Comparison of ENCODE assay signal across 19 cellular contexts in the genomic region with DNA sequence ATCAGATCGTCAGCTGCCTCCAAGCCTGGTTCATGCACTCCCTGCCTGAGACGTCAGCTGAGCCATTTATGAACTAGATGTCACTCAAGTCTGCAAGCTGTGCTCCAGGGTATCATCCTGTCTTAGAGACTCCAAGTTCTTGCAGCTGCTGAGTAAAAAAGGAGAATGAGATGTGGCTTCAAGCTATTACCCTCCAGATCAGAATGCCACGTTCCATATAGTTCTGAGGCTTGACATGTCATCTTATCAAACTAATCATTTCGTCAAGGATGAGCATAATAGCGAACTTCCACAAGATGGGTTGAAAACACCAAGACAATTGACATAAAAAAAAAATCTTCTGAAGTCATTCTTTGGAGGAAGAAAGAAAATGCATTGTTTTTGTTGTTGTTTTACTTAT.
A peak's percentile ranks its signal among the peaks of the same experiment; 100 is the strongest.
DNase-seq lines count a peak whose midpoint lies in the region; ATAC-seq and TF ChIP-seq lines count a peak whose summit lies in the region.
"Had no signal": no experiment of that assay in that cellular context is flagged by ENCODE, and none has a peak within 500 bp of the region (broad histone marks: within the 10 kb centered on the region; RNA-seq: fewer than 3 reads in every experiment).

No MANE protein-coding gene starts in this region.

- H3K4ac ChIP-seq in IMR-90 (ENCODE audit: low read depth, low read length), result peak overlapping the region; percentile 64; the same call in 1 of the 2 replicates

- peak; percentile 95 for TF ChIP-seq EP300 in neural cell (conservative IDR thresholded peaks at IDR 0.05; ENCODE audit: poor library complexity, severe bottlenecking)

- H3K14ac ChIP-seq in IMR-90 (replicated peaks; ENCODE audit: low read depth, low read length), result no peak overlapping the region

- DNase-seq in NCI-H524 (lab: John Stamatoyannopoulos, UW) (peak; percentile 33 to 84), NCI-H524 treated with DMSO at 0.1 percent for 48 hours (lab: John Stamatoyannopoulos, UW) (no peak), BE2C (peak; percentile 18), IMR-90 (no peak), aorta (no peak), NCI-H1930 (lab: John Stamatoyannopoulos, UW) (no peak)
- DNase-seq: CD8-positive, alpha-beta memory T cell; DMS79 treated with DMSO at 0.1 percent for 48 hours; GOT3; NCI-H1048; NCI-H187 treated with DMSO at 0.1 percent for 48 hours; NCI-H226; NCI-H510A; SK-N-SH; SW 1271 had no signal

- H3K56ac ChIP-seq in IMR-90 (ENCODE audit: extremely low read depth, insufficient read depth, low read length), result no peak overlapping the region

- H3K9me1 ChIP-seq in IMR-90 (ENCODE audit: insufficient read depth, low read length), result no peaks in the 10 kb centered on the region

- H3K36me3 ChIP-seq in BE2C (no peaks in the 10 kb centered on the region), IMR-90 (ENCODE audit: control insufficient read depth, insufficient read depth, low read length) (no peaks in the 10 kb centered on the region), neural cell (ENCODE audit: insufficient read depth, low read length) (no peaks in the 10 kb centered on the region), aorta (ENCODE audit: control insufficient read depth in 1 of 2, insufficient read depth in 2 of 2, low read length in 1 of 2) (no peaks in the 10 kb centered on the region)

- peak overlapping the region; percentile 68; the same call in 1 of the 2 replicates for H4K91ac ChIP-seq in IMR-90 (ENCODE audit: insufficient read depth, low read depth, low read length)

- no peak overlapping the region for H2BK5ac ChIP-seq in IMR-90 (ENCODE audit: low read depth, low read length, poor library complexity, severe bottlenecking)

- no peak overlapping the region for H3K9ac ChIP-seq in IMR-90 (ENCODE audit: low read depth, low read length)
- H3K9ac ChIP-seq in neural cell (ENCODE audit: low read length), result no peak overlapping the region
- H3K9ac ChIP-seq: SK-N-SH had no signal

- H3K27me3 ChIP-seq in BE2C, result no peaks in the 10 kb centered on the region
- no peaks in the 10 kb centered on the region for H3K27me3 ChIP-seq in IMR-90 (ENCODE audit: control insufficient read depth, insufficient read depth, low read length)
- no peaks in the 10 kb centered on the region for H3K27me3 ChIP-seq in neural cell (ENCODE audit: insufficient read depth, low read depth, low read length)
- no peaks in the 10 kb centered on the region for H3K27me3 ChIP-seq in aorta (ENCODE audit: control insufficient read depth in 1 of 2, insufficient read depth in 2 of 2, low read length in 1 of 2)

- TF ChIP-seq CTCF in BE2C (IDR thresholded peaks at IDR 0.05; ENCODE audit: low read depth, low read length) (no peak), IMR-90 (conservative IDR thresholded peaks at IDR 0.05; ENCODE audit: low read depth, low read length) (no peak), neural cell (IDR thresholded peaks at IDR 0.05; ENCODE audit: poor library complexity, severe bottlenecking) (no peak)

- H3K79me1 ChIP-seq in IMR-90 (ENCODE audit: low read depth in 1 of 2, low read length in 2 of 2), result no peaks in the 10 kb centered on the region

- ATAC-seq in IMR-90 (ENCODE audit: low read depth), result no peak
- no peak for ATAC-seq in aorta (ENCODE audit: low FRiP score)
- ATAC-seq: A549 had no signal

- peaks cover 18% of the 10 kb centered on the region for H3K4me1 ChIP-seq in BE2C
- peaks cover 2% of the 10 kb centered on the region; the same call in 1 of the 2 replicates for H3K4me1 ChIP-seq in IMR-90 (ENCODE audit: control insufficient read depth, insufficient read depth, low read length)
- H3K4me1 ChIP-seq in aorta (ENCODE audit: control insufficient read depth in 1 of 2, insufficient read depth in 2 of 2, low read length in 2 of 2), result no peaks in the 10 kb centered on the region
- H3K4me1 ChIP-seq: A549 had no signal

- TF ChIP-seq RAD21 in IMR-90 (IDR thresholded peaks at IDR 0.05; ENCODE audit: low read length) (no peak), neural cell (conservative IDR thresholded peaks at IDR 0.05) (peak; percentile 30)

- H2AFZ ChIP-seq in IMR-90 (replicated peaks; ENCODE audit: low read length, poor library complexity) (peak overlapping the region; percentile 36), neural cell (ENCODE audit: low read depth, low read length) (no peak overlapping the region)

- H3K27ac ChIP-seq in IMR-90 (ENCODE audit: insufficient read depth, low read length), result no peak overlapping the region
- peak overlapping the region; percentile 73 for H3K27ac ChIP-seq in neural cell (ENCODE audit: low read length)
- H3K27ac ChIP-seq in aorta (ENCODE audit: low read depth in 1 of 2, low read length in 2 of 2), result no peak overlapping the region
- H3K27ac ChIP-seq: A549, HL-60, RWPE1 had no signal

- H2AK5ac ChIP-seq in IMR-90 (ENCODE audit: low read depth, low read length), result 0 out of 2 replicates have a peak overlapping the region, but pooled peaks have one; percentile 43

- peak overlapping the region; percentile 83 for H2BK120ac ChIP-seq in IMR-90 (ENCODE audit: low read depth, low read length)

- dilution Hi-C loops in IMR-90 (cut with HindIII; ENCODE audit: low sequenced_read_pairs, unreplicated experiment), result no loop called here

- WGBS in IMR-90 (ENCODE audit: extremely low coverage in 2 of 2, insufficient read length in 1 of 2), 2 experiments, result no CpG with 5 or more reads among the region's 5 CpGs
- 61 to 67% methylated on average over 5 of the region's 5 CpGs for WGBS in aorta, 2 donors

- H3K4me2 ChIP-seq in IMR-90 (ENCODE audit: low read depth, low read length) (no peak overlapping the region), neural cell (ENCODE audit: low read length) (peak overlapping the region; percentile 26)
- H3K4me2 ChIP-seq: A549, SK-N-SH had no signal

- TF ChIP-seq POLR2A in IMR-90 (IDR thresholded peaks at IDR 0.05; ENCODE audit: low read depth, low read length), result no peak

- H3K79me2 ChIP-seq in neural cell (replicated peaks; ENCODE audit: insufficient read depth, low read length), result no peaks in the 10 kb centered on the region

- no peaks in the 10 kb centered on the region for H4K20me1 ChIP-seq in IMR-90 (ENCODE audit: insufficient read depth, low read length)
- H4K20me1 ChIP-seq in neural cell (ENCODE audit: insufficient read depth), result no peaks in the 10 kb centered on the region

- POLR2A ChIA-PET in IMR-90 (lab: Charles Lee; ENCODE audit: unreplicated experiment), result no interaction called here

- peak overlapping the region; percentile 90 for H2BK20ac ChIP-seq in IMR-90 (ENCODE audit: low read depth, low read length)

- CTCF ChIA-PET in IMR-90 (lab: Yijun Ruan, JAX), result interaction anchor here (0.6 to 1.6 kb wide), 4 partner anchors 19 to 1474 kb away, joined by 3 to 7 read pairs (median 3); no protein-coding TSS in a partner anchor

- H3K23ac ChIP-seq in IMR-90 (ENCODE audit: low read depth, low read length), result 0 out of 2 replicates have a peak overlapping the region, but pooled peaks have one; percentile 74

- no peak overlapping the region; the same call in 2 of the 3 replicates for H2BK15ac ChIP-seq in IMR-90 (ENCODE audit: low read depth, low read length)

- peak overlapping the region in 1 of 2 experiments; percentile 42; a peak in 1 of 4 replicates for H4K8ac ChIP-seq in IMR-90 (ENCODE audit: low read depth in 2 of 2, low read length in 2 of 2)

- no peaks in the 10 kb centered on the region for H3F3A ChIP-seq in neural cell (ENCODE audit: insufficient read depth, low read length, poor library complexity, severe bottlenecking)

- BruUV-seq in IMR-90 (replicated peaks; lab: Mats Ljungman, UMichigan), result no TSS peak

- H3K9me2 ChIP-seq in neural cell (ENCODE audit: insufficient read depth, low read length), result no peaks in the 10 kb centered on the region
- H3K9me2 ChIP-seq: SK-N-SH had no signal

- intact Hi-C loops in IMR-90 (cut with micrococcal nuclease) (loop anchor here (2.0 to 5.0 kb wide), 4 partner anchors 508 to 1954 kb away; no protein-coding TSS in a partner anchor), aorta (cut with DNase I) (no loop called here)

- peak overlapping the region; percentile 6; the same call in 1 of the 2 replicates for H4K5ac ChIP-seq in IMR-90 (ENCODE audit: low read depth, low read length)

- H2AK9ac ChIP-seq in IMR-90 (replicated peaks; ENCODE audit: low read depth, low read length, poor library complexity), result no peak overlapping the region

- H3K9me3 ChIP-seq in BE2C (no peaks in the 10 kb centered on the region), IMR-90 (ENCODE audit: control insufficient read depth, insufficient read depth, low read length) (no peaks in the 10 kb centered on the region), neural cell (ENCODE audit: low read length) (no peaks in the 10 kb centered on the region), aorta (ENCODE audit: control insufficient read depth, low read length) (no peaks in the 10 kb centered on the region)
- H3K9me3 ChIP-seq: A549, SK-N-SH had no signal

- H3K4me3 ChIP-seq in BE2C (ENCODE audit: low read depth, low read length) (no peak overlapping the region), IMR-90 (ENCODE audit: insufficient read depth, low read depth, low read length) (no peak overlapping the region), neural cell (ENCODE audit: low read length) (peak overlapping the region; percentile 34), aorta (ENCODE audit: low read length in 2 of 2) (no peak overlapping the region)
- H3K4me3 ChIP-seq: A549 had no signal

- H3K18ac ChIP-seq in IMR-90 (ENCODE audit: low read depth, low read length), result no peak overlapping the region; the same call in 1 of the 2 replicates

- in situ Hi-C loops in IMR-90 (cut with MboI; ENCODE audit: low sequenced_read_pairs), result loop anchor here (25.0 kb wide), 1 partner anchor 1269 kb away; no protein-coding TSS in a partner anchor

TF ChIP-seq in IMR-90, 13 proteins besides CTCF, POLR2A, EP300 and RAD21 (continues in another document):
- TF ChIP-seq CEBPB (IDR thresholded peaks at IDR 0.05; ENCODE audit: low read depth, low read length), result no peak
- TF ChIP-seq NFE2L2 (IDR thresholded peaks at IDR 0.05; ENCODE audit: low read depth, low read length), result no peak
- no peak for TF ChIP-seq CHD1 (IDR thresholded peaks at IDR 0.05; ENCODE audit: low read depth, low read length)

TF ChIP-seq in neural cell, 6 proteins besides CTCF, POLR2A, EP300 and RAD21 (continues in another document):
- TF ChIP-seq EZH2 (IDR thresholded peaks at IDR 0.05; ENCODE audit: borderline replicate concordance, insufficient read depth, low read length, poor library complexity, severe bottlenecking), result no peak

Comparison
In these comparisons a context has a peak if more than half of its experiments do, and no peak if none do; other contexts are left out.
1. DNase-seq: peak in NCI-H524 (2 of 2) and BE2C (single experiment); none in NCI-H524 treated with DMSO at 0.1 percent for 48 hours (single experiment), IMR-90 (single experiment), aorta (0 of 2) and NCI-H1930 (0 of 2).